ENCODE assay signal across 29 cellular contexts in genomic region chr1:27784664-27785063, GRCh38.
"Had no signal": no experiment of that assay in that cellular context is flagged by ENCODE, and none has a peak within 500 bp of the region (broad histone marks: within the 10 kb centered on the region; RNA-seq: fewer than 3 reads in every experiment).

No MANE protein-coding gene starts in this region.

- ATAC-seq: activated CD8-positive, alpha-beta T cell treated with anti-CD3 and anti-CD28 coated beads for 36 hours; activated naive CD8-positive, alpha-beta T cell treated with anti-CD3 and anti-CD28 coated beads, Interleukin-2, amount 50 U/mL, for 24 hours; activated T-cell treated with anti-CD3 and anti-CD28 coated beads, Interleukin-2, amount 50 U/mL, for 4 hours; activated T-helper 17 cell treated with anti-CD3 and anti-CD28 coated beads, Interleukin-2, amount 50 U/mL, for 72 hours; left ventricle myocardium superior; pancreas; SK-N-SH treated with all-trans-retinoic acid at 6 μM for 48 hours had no signal

- H3K9me3 ChIP-seq: esophagus muscularis mucosa, pancreas, prostate gland, thoracic aorta had no signal

- H3K27me3 ChIP-seq: esophagus muscularis mucosa, pancreas had no signal

- FAIRE-seq: pancreas had no signal

- H3K4me1 ChIP-seq: prostate gland had no signal

- H3K4me3 ChIP-seq: esophagus muscularis mucosa, pancreas, prostate gland, smooth muscle cell, thoracic aorta had no signal

- H3K36me3 ChIP-seq: pancreas, prostate gland, thoracic aorta had no signal

- H3K4me2 ChIP-seq: smooth muscle cell had no signal

- H3K27ac ChIP-seq: esophagus muscularis mucosa, prostate gland, thoracic aorta had no signal

- DNase-seq: activated B cell treated with CpG ODN at 0.5 μM for 24 hours; activated CD4-positive, alpha-beta T cell treated with anti-CD3 and anti-CD28 coated beads, Interleukin-2, amount 50 U/mL, for 1 hour; activated CD8-positive, alpha-beta T cell treated with anti-CD3 and anti-CD28 coated beads for 36 hours; activated gamma-delta T cell treated with Interleukin-2 at 50 U/mL for 16 hours; activated naive CD4-positive, alpha-beta T cell treated with anti-CD3 and anti-CD28 coated beads, Interleukin-2, amount 50 U/mL, for 16 hours; activated naive CD8-positive, alpha-beta T cell treated with anti-CD3 and anti-CD28 coated beads, Interleukin-2, amount 50 U/mL, for 24 hours; activated T-cell treated with anti-CD3 and anti-CD28 coated beads, Interleukin-2, amount 50 U/mL, for 4 hours; amygdala; caudate nucleus; cortex of kidney; endodermal cell; foreskin melanocyte; glutamatergic neuron; islet precursor cell; left ventricle myocardium superior; naive B cell; nucleus accumbens; pancreas; retina; stimulated activated CD4-positive, alpha-beta T cell treated with anti-CD3 and anti-CD28 coated beads, Interleukin-15, amount 100 ng/mL, for 24 hours; stimulated activated CD4-positive, alpha-beta T cell treated with anti-CD3 and anti-CD28 coated beads, Interleukin-2, amount 100 ng/mL, for 24 hours; stimulated activated naive CD4-positive, alpha-beta T cell; T-helper 2 cell had no signal
